In the genomic region with DNA sequence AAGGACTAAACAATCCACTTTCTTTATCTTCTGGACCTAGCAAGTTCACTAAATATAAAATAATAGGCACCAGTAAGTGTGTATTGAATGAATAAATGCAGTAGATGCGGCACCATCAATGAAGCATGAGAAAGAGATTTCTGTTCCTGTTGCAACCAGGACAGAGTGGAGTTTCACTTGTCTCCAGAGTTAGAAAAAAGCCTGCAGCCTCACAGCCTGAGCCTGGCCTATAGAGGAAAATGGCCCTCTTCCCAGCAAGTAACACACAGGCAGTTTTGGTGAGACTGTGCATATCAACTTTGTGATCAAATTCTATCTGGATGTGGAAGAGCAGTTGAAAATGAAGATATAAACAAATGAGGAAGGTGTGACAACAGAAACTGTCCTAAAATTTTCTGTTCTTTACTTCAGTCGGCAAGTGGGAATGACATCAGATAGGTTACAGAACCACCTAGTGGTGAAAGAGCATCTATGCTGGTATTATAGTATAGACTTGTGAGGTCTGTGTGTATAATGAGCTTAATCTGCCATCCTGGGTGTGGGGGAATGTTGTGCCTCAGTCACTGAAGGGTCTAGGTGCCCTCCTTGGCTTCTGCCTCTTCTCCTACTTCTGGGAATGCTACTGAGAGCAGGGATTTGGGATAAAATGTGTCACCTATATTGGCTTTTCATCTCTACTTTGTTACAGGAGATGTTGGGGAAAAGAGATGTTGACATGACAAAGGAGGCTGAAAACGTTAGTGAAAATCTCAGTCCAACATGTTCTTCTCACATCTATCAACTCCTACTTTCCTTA, we compare ENCODE assay signal across 8 cellular contexts. TPM values are rescaled to one million over a fixed set of nuclear protein-coding genes. Genes with fewer than 3 reads are reported as not detected.
DNase-seq lines count a peak whose midpoint lies in the region; ATAC-seq, FAIRE-seq and TF ChIP-seq lines count a peak whose summit lies in the region.

No MANE protein-coding gene starts in this region.

- no peak overlapping the region for H3K9ac ChIP-seq in BLaER1

- peak overlapping the region; percentile 23; the same call in 1 of the 2 replicates for H3K4me2 ChIP-seq in BLaER1

- no peaks in the 10 kb centered on the region for H3K27me3 ChIP-seq in BLaER1
- H3K27me3 ChIP-seq in WERI-Rb-1 (ENCODE audit: insufficient read depth, low read depth, severe bottlenecking): no peaks in the 10 kb centered on the region
- no peaks in the 10 kb centered on the region for H3K27me3 ChIP-seq in cardiac muscle cell
- no peaks in the 10 kb centered on the region for H3K27me3 ChIP-seq in small intestine (ENCODE audit: control insufficient read depth in 2 of 2, insufficient read depth in 2 of 2, low read length in 2 of 2)

- H3K4me3 ChIP-seq in BLaER1 (no peak overlapping the region), WERI-Rb-1 (ENCODE audit: low read depth, low read length) (no peak overlapping the region), cardiac muscle cell (no peak overlapping the region), small intestine (ENCODE audit: low read depth in 1 of 2, low read length in 2 of 2) (no peak overlapping the region)

- DNase-seq in NCI-H1436 treated with DMSO at 0.1 percent for 48 hours (lab: John Stamatoyannopoulos, UW) (peak; percentile 10), WERI-Rb-1 (no peak), cardiac muscle cell (ENCODE audit: low read depth in 1 of 2, low spot score in 1 of 2) (peak; percentile 47 to 65), small intestine (peak; percentile 23)
- DNase-seq in activated T-cell treated with anti-CD3 and anti-CD28 coated beads, Interleukin-2, amount 50 U/mL, for 48 hours: no peak

- no peaks in the 10 kb centered on the region for H4K20me1 ChIP-seq in BLaER1

- H3K4me1 ChIP-seq in BLaER1 (peaks cover 14% of the 10 kb centered on the region; the same call in 1 of the 2 replicates), cardiac muscle cell (ENCODE audit: low read depth) (no peaks in the 10 kb centered on the region), small intestine (ENCODE audit: control insufficient read depth in 2 of 2, insufficient read depth in 1 of 2, low read depth in 1 of 2, low read length in 1 of 2) (peaks cover 0 to 3% of the 10 kb centered on the region in 2 donors)

- peak; percentile 56 for TF ChIP-seq CTCF in WERI-Rb-1 (IDR thresholded peaks at IDR 0.05; ENCODE audit: low read depth, low read length)
- TF ChIP-seq CTCF in cardiac muscle cell (IDR thresholded peaks at IDR 0.05; ENCODE audit: low read depth, low read length): peak; percentile 69

- H3K9me3 ChIP-seq in BLaER1 (no peaks in the 10 kb centered on the region), WERI-Rb-1 (ENCODE audit: severe bottlenecking) (no peaks in the 10 kb centered on the region), cardiac muscle cell (ENCODE audit: low read depth) (no peaks in the 10 kb centered on the region), small intestine (ENCODE audit: control insufficient read depth, low read depth) (no peaks in the 10 kb centered on the region)

- H3K36me3 ChIP-seq in BLaER1 (no peaks in the 10 kb centered on the region), WERI-Rb-1 (no peaks in the 10 kb centered on the region), cardiac muscle cell (no peaks in the 10 kb centered on the region), small intestine (ENCODE audit: control insufficient read depth in 2 of 2, insufficient read depth in 2 of 2, low read length in 2 of 2) (no peaks in the 10 kb centered on the region)

- no peak overlapping the region for H3K27ac ChIP-seq in BLaER1
- no peak overlapping the region for H3K27ac ChIP-seq in WERI-Rb-1
- no peak overlapping the region for H3K27ac ChIP-seq in cardiac muscle cell
- H3K27ac ChIP-seq in small intestine (ENCODE audit: low read depth in 1 of 2, low read length in 1 of 2): no peak overlapping the region

- no peak for FAIRE-seq in small intestine (lab: Jason Lieb, UNC)

- ATAC-seq in GM18517 (IDR thresholded peaks at IDR 0.05; ENCODE audit: unreplicated experiment) (peak; percentile 99), HG02870 (IDR thresholded peaks at IDR 0.05; ENCODE audit: unreplicated experiment) (peak; percentile 95)

- 34 to 41% (median 35%) methylated on average over 3 of the region's 3 CpGs for WGBS in small intestine, 3 donors

RNA-seq across cellular contexts. Expression of gene YIPF5, which starts 28.2 kb away (rescaled TPM):
- 17.8 and 34.5 TPM in 2 replicates for total RNA-seq in cardiac muscle cell
- polyA plus RNA-seq in cardiac muscle cell (47.1 and 72.8 TPM in 2 replicates), small intestine (10 to 100 TPM; 16.1 to 19.6 (median 19.5) TPM)

RNA-seq across cellular contexts. Expression of gene KCTD16, which starts 28.4 kb away (rescaled TPM):
- 0.35 and 0.66 TPM in 2 replicates for total RNA-seq in cardiac muscle cell
- polyA plus RNA-seq in cardiac muscle cell (0.13 and 0.27 TPM in 2 replicates), small intestine (under 1 TPM; under 0.01 to 0.19 (median under 0.01) TPM)

Comparison
In these comparisons a context has a peak if more than half of its experiments do, and no peak if none do; other contexts are left out.
1. DNase-seq: peak in NCI-H1436 treated with DMSO at 0.1 percent for 48 hours (single experiment), cardiac muscle cell (2 of 2) and small intestine (single experiment); none in WERI-Rb-1 (single experiment) and activated T-cell treated with anti-CD3 and anti-CD28 coated beads, Interleukin-2, amount 50 U/mL, for 48 hours (0 of 2).